In the genomic region with DNA sequence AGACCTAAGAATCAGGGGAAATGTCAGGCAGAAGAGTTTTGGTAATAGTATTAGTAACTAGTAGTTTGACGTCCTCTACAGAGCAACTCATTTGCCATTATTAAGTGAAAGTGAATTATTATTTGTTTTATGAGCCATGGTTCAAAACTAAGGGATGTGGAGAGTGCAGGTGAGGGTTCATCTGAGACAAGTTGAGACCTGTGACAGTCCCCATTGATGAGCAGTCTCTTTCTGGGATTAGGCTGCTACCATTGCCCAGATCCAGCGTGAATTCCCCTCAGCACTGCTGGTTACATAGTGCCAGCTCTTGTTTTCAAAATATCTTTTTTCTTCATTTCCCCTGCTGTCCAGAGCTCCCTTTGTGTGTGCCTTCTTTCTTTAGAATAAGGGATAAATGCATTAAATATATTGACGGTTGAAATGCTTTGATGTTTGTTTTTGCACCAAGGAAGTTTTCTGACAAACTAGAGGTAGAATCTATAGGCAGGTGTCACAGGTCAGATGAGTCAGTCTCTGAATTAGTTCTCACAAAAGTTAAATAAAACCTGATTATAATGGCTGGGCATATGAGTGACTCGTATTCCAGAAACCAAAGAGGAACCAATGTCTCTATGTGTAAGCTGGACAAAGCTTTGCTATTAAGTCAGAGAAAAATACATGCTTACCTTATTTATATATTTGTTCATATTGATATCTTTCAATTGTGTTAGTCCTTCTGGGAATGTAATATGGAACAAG, we compare ENCODE assay signal across 19 cellular contexts.
"Had no signal": no experiment of that assay in that cellular context is flagged by ENCODE, and none has a peak within 500 bp of the region (broad histone marks: within the 10 kb centered on the region; RNA-seq: fewer than 3 reads in every experiment).

No MANE protein-coding gene starts in this region.

- DNase-seq: activated CD4-positive, alpha-beta memory T cell treated with anti-CD3 and anti-CD28 coated beads, Interleukin-2, amount 10 ng/mL, durations not matched to agents 7 days and 5 days; activated CD4-positive, alpha-beta T cell treated with anti-CD3 and anti-CD28 coated beads, Interleukin-2, amount 10 ng/mL, durations not matched to agents 24 days and 14 days; activated effector memory CD4-positive, alpha-beta T cell treated with anti-CD3 and anti-CD28 coated beads, Interleukin-2, amount 50 U/mL, for 16 hours; activated naive CD4-positive, alpha-beta T cell treated with anti-CD3 and anti-CD28 coated beads, Interleukin-2, amount 10 ng/mL, durations not matched to agents 7 days and 5 days; effector CD8-positive, alpha-beta T cell; gastrocnemius medialis; hippocampal formation; left ventricle myocardium superior; pancreas; psoas muscle; stimulated activated CD4-positive, alpha-beta T cell treated with anti-CD3 and anti-CD28 coated beads, Interleukin-12 subunit alpha, Interleukin-12 subunit beta, amount 100 ng/mL, for 4 hours; stimulated activated CD4-positive, alpha-beta T cell treated with anti-CD3 and anti-CD28 coated beads, Interleukin-4, amount 100 ng/mL, for 4 hours; stimulated activated naive CD8-positive, alpha-beta T cell treated with anti-CD3 and anti-CD28 coated beads, Interleukin-15, Interleukin-2, amounts not matched to agents 100 U/mL and 50 U/mL, for 24 hours; upper lobe of left lung had no signal

- H3K27me3 ChIP-seq: esophagus muscularis mucosa, gastrocnemius medialis, pancreas, right atrium auricular region, upper lobe of left lung had no signal

- H3K36me3 ChIP-seq: esophagus muscularis mucosa, gastrocnemius medialis, pancreas, right atrium auricular region, upper lobe of left lung had no signal

- H3K4me1 ChIP-seq: esophagus muscularis mucosa, gastrocnemius medialis, pancreas, psoas muscle, right atrium auricular region, upper lobe of left lung had no signal

- ATAC-seq: activated CD4-positive, CD25-positive, alpha-beta regulatory T cell treated with anti-CD3 and anti-CD28 coated beads, Interleukin-2, amount 50 U/mL, for 24 hours; gastrocnemius medialis; left ventricle myocardium superior; natural killer cell treated with Interleukin-12 subunit alpha and Interleukin-12 subunit beta and Interleukin-15 and Interleukin-18, amount 100 ng/mL, for 72 hours; pancreas; psoas muscle; stimulated activated naive CD8-positive, alpha-beta T cell treated with anti-CD3 and anti-CD28 coated beads, Interleukin-15, Interleukin-2, amounts not matched to agents 100 U/mL and 50 U/mL, for 24 hours had no signal

- H3K27ac ChIP-seq: esophagus muscularis mucosa, gastrocnemius medialis, pancreas, psoas muscle, right atrium auricular region, upper lobe of left lung, VCaP had no signal

- H3K9me3 ChIP-seq: esophagus muscularis mucosa, gastrocnemius medialis, pancreas, psoas muscle, right atrium auricular region had no signal

- H3K4me3 ChIP-seq: esophagus muscularis mucosa, gastrocnemius medialis, pancreas, psoas muscle, right atrium auricular region, upper lobe of left lung had no signal
